17 cellular contexts compared by ENCODE assay signal in genomic region chr12:51185171-51185717, GRCh38. TPM values are rescaled to one million over a fixed set of nuclear protein-coding genes. Genes with fewer than 3 reads are reported as not detected.
A peak's percentile ranks its signal among the peaks of the same experiment; 100 is the strongest.
DNase-seq lines count a peak whose midpoint lies in the region; ATAC-seq, FAIRE-seq and TF ChIP-seq lines count a peak whose summit lies in the region.
"Had no signal": no experiment of that assay in that cellular context is flagged by ENCODE, and none has a peak within 500 bp of the region (broad histone marks: within the 10 kb centered on the region; RNA-seq: fewer than 3 reads in every experiment).

No MANE protein-coding gene starts in this region.

- peak overlapping the region; percentile 48; the same call in 1 of the 2 replicates for H3K4me2 ChIP-seq in HepG2 (ENCODE audit: low read depth, low read length)

- H3K27me3 ChIP-seq in HepG2 (ENCODE audit: control insufficient read depth in 1 of 2, insufficient read depth in 2 of 2, low read length in 2 of 2) (peaks cover 0 to 10% of the 10 kb centered on the region in 2 experiments; a peak in 2 of 5 replicates), right lobe of liver (no peaks in the 10 kb centered on the region), ovary (no peaks in the 10 kb centered on the region)

- H3K4me3 Mint-ChIP-seq in brain: no peak overlapping the region
- H3K4me3 Mint-ChIP-seq in nephron: peak overlapping the region in 1 of 3 experiments; percentile 25
- H3K4me3 Mint-ChIP-seq: B cell; CD4-positive, alpha-beta memory T cell had no signal

- intact Hi-C loops in HepG2 (cut with micrococcal nuclease; ENCODE audit: unreplicated experiment): no loop called here
- intact Hi-C loops in right lobe of liver (cut with DNase I): no loop called here
- intact Hi-C loops in ovary (cut with DNase I): no loop called here

- H2AFZ ChIP-seq in HepG2 (ENCODE audit: low read length): no peak overlapping the region

- BruUV-seq in HepG2 (replicated peaks; lab: Mats Ljungman, UMichigan): no TSS peak

- CTCF ChIA-PET in HepG2 (lab: Yijun Ruan, JAX; ENCODE audit: low intra/inter-chr PET ratio, low total read pairs): no interaction called here

- H3K27ac Mint-ChIP-seq in brain: peak overlapping the region in 3 of 5 experiments; percentile 18 to 80 (median 41)
- H3K27ac Mint-ChIP-seq in nephron: peak overlapping the region; percentile 37 to 85 (median 57)
- H3K27ac Mint-ChIP-seq: B cell had no signal

- H3K9me3 ChIP-seq in HepG2 (ENCODE audit: low read length): no peaks in the 10 kb centered on the region
- H3K9me3 ChIP-seq in right lobe of liver: no peaks in the 10 kb centered on the region
- no peaks in the 10 kb centered on the region for H3K9me3 ChIP-seq in ovary

- WGBS in HepG2 (ENCODE audit: low lambda C conversion rate): 14% methylated on average over 5 of the region's 6 CpGs
- 63% methylated on average over 4 of the region's 6 CpGs for WGBS in right lobe of liver (ENCODE audit: insufficient coverage, low coverage, low lambda C conversion rate, missing lambda C conversion rate)
- 81 to 84% (median 83%) methylated on average over 6 of the region's 6 CpGs for WGBS in ovary, 3 donors

- no peaks in the 10 kb centered on the region for H3K9me3 Mint-ChIP-seq in brain
- no peaks in the 10 kb centered on the region for H3K9me3 Mint-ChIP-seq in nephron
- H3K9me3 Mint-ChIP-seq: CD4-positive, alpha-beta memory T cell; IgD-negative memory B cell had no signal

- H3K27ac ChIP-seq in HepG2 (ENCODE audit: extremely low read length, insufficient read depth, low read length) (no peak overlapping the region), right lobe of liver (no peak overlapping the region), ovary (no peak overlapping the region)

- TF ChIP-seq RAD21 in HepG2 (CRISPR knock-in tag; IDR thresholded peaks at IDR 0.05): no peak

- DNase-seq in HepG2 (ENCODE audit: low spot score): no peak
- DNase-seq in right lobe of liver: no peak
- no peak for DNase-seq in ovary
- DNase-seq in NCI-H446 treated with DMSO at 0.1 percent for 48 hours (lab: John Stamatoyannopoulos, UW): no peak
- DNase-seq: ACHN; C1 segment of cervical spinal cord; CD4-positive, alpha-beta memory T cell; DMS79 had no signal

- TF ChIP-seq EP300 in HepG2 (IDR thresholded peaks at IDR 0.05; ENCODE audit: low read depth in 2 of 2, low read length in 2 of 2) (no peak), HepG2 (CRISPR knock-in tag; IDR thresholded peaks at IDR 0.05; ENCODE audit: borderline replicate concordance) (no peak), ovary (IDR thresholded peaks at IDR 0.05) (no peak)

- peak; percentile 27; the same call in 1 of the 3 replicates for ATAC-seq in HepG2
- no peak for ATAC-seq in right lobe of liver
- ATAC-seq in GM19023 (IDR thresholded peaks at IDR 0.05; ENCODE audit: unreplicated experiment): no peak
- ATAC-seq: GM12878, HCT116 had no signal

- H3K4me1 Mint-ChIP-seq in brain: peaks cover 52% of the 10 kb centered on the region
- H3K4me1 Mint-ChIP-seq in nephron: peaks cover 52% of the 10 kb centered on the region
- H3K4me1 Mint-ChIP-seq: CD4-positive, alpha-beta memory T cell had no signal

- H3K4me1 ChIP-seq in HepG2 (ENCODE audit: insufficient read depth, low read length): peaks cover 56% of the 10 kb centered on the region
- no peaks in the 10 kb centered on the region for H3K4me1 ChIP-seq in right lobe of liver
- no peaks in the 10 kb centered on the region for H3K4me1 ChIP-seq in ovary (ENCODE audit: insufficient read depth)

- no peak for FAIRE-seq in HepG2 (lab: Jason Lieb, UNC)
- FAIRE-seq: GM12878, GM18507, H54 had no signal

- POLR2A ChIA-PET in HepG2 (lab: Yijun Ruan, JAX): interaction anchor here (0.7 kb wide), 1 partner anchor 12 kb away, joined by 4 read pairs; no protein-coding TSS in a partner anchor

- H4K20me1 ChIP-seq in HepG2 (ENCODE audit: insufficient read depth, low read length): no peaks in the 10 kb centered on the region

- peaks cover 4% of the 10 kb centered on the region for H3K27me3 Mint-ChIP-seq in brain
- peaks cover 4% of the 10 kb centered on the region for H3K27me3 Mint-ChIP-seq in nephron (ENCODE audit: low read depth)
- H3K27me3 Mint-ChIP-seq: B cell; CD4-positive, alpha-beta memory T cell; IgD-negative memory B cell had no signal

- H3K4me3 ChIP-seq in HepG2 (replicated peaks in 1 of 3; ENCODE audit: insufficient read depth in 1 of 3, low read depth in 2 of 3, low read length in 3 of 3) (no peak overlapping the region), right lobe of liver (no peak overlapping the region), ovary (no peak overlapping the region)
- H3K4me3 ChIP-seq: GM12878 had no signal

- no peak for TF ChIP-seq POLR2A in HepG2 (IDR thresholded peaks at IDR 0.05; ENCODE audit: insufficient read depth in 1 of 2, low read depth in 2 of 2, low read length in 2 of 2)
- TF ChIP-seq POLR2A in right lobe of liver (IDR thresholded peaks at IDR 0.05): no peak
- no peak for TF ChIP-seq POLR2A in ovary (IDR thresholded peaks at IDR 0.05)

- TF ChIP-seq CTCF in HepG2 (CRISPR knock-in tag; IDR thresholded peaks at IDR 0.05): no peak
- TF ChIP-seq CTCF in right lobe of liver (IDR thresholded peaks at IDR 0.05): no peak
- TF ChIP-seq CTCF in brain (conservative IDR thresholded peaks at IDR 0.05): no peak
- no peak for TF ChIP-seq CTCF in nephron (IDR thresholded peaks at IDR 0.05; ENCODE audit: unreplicated experiment in 3 of 3)
- TF ChIP-seq CTCF in ovary (IDR thresholded peaks at IDR 0.05): no peak

- no peak overlapping the region for H3K9ac ChIP-seq in HepG2 (ENCODE audit: insufficient read depth, low read depth, low read length)

- in situ Hi-C loops in HepG2 (cut with HindIII; ENCODE audit: extremely low pct_ligation_motif_present, low pct_unique_long_range_greater_than_20kb): no loop called here

- no peaks in the 10 kb centered on the region for H3K79me2 ChIP-seq in HepG2 (ENCODE audit: insufficient read depth, low read length)

- H3K36me3 Mint-ChIP-seq in brain (peaks cover 6% of the 10 kb centered on the region), nephron (ENCODE audit: low read depth) (no peaks in the 10 kb centered on the region)
- H3K36me3 Mint-ChIP-seq: IgD-negative memory B cell had no signal

- H3K36me3 ChIP-seq in HepG2 (replicated peaks in 1 of 2; ENCODE audit: control insufficient read depth in 1 of 2, insufficient read depth in 2 of 2, low read length in 2 of 2) (no peaks in the 10 kb centered on the region), right lobe of liver (no peaks in the 10 kb centered on the region), ovary (no peaks in the 10 kb centered on the region)

RNA-seq across cellular contexts. Expression of gene TFCP2, which starts 12.3 kb away (rescaled TPM):
- total RNA-seq in HepG2 (2016; rRNA removed; fragmentation: Illumina TruSeq; extraction: Trizol) (10.0 and 17.4 TPM in 2 replicates), right lobe of liver (1 to 10 TPM; 6.3 to 9.4 (median 7.3) TPM), ovary (10 to 100 TPM; 10.5 to 32.0 (median 22.7) TPM)
- 3.0 and 4.3 TPM in 2 replicates for total RNA-seq in HepG2 (2016; cell fraction: cytosol; rRNA removed; fragmentation: Illumina TruSeq; extraction: Trizol; ENCODE audit: low read depth)
- total RNA-seq in HepG2 (2016; cell fraction: insoluble cytoplasmic fraction; rRNA removed; fragmentation: Illumina TruSeq; extraction: Trizol): 9.8 and 15.5 TPM in 2 replicates
- 5.3 and 5.4 TPM in 2 replicates for total RNA-seq in HepG2 (2016; cell fraction: membrane; rRNA removed; fragmentation: Illumina TruSeq; extraction: Trizol)
- 8.8 and 11.1 TPM in 2 replicates for total RNA-seq in HepG2 (2016; cell fraction: nucleus; rRNA removed; fragmentation: Illumina TruSeq; extraction: Trizol)
- polyA plus RNA-seq in HepG2 (2011; rRNA removed) (5.7 and 7.6 TPM in 2 replicates), brain (ENCODE audit: insufficient read depth, low read depth, low replicate concordance) (20.3 TPM), ovary (10 to 100 TPM; 14.9 to 27.7 TPM)
- polyA plus RNA-seq in HepG2 (2011; cell fraction: cytosol; rRNA removed): 3.4 and 5.0 TPM in 2 replicates
- polyA plus RNA-seq in HepG2 (2011; cell fraction: nucleus; rRNA removed): 3.2 and 4.1 TPM in 2 replicates
- 9.7 and 12.0 TPM in 2 replicates for polyA plus RNA-seq in HepG2 (2012)
- polyA plus RNA-seq in HepG2 (2016; cell fraction: cytosol; fragmentation: Illumina TruSeq; extraction: Trizol; ENCODE audit: low read depth): 1.1 and 1.2 TPM in 2 replicates
- polyA plus RNA-seq in HepG2 (2016; cell fraction: insoluble cytoplasmic fraction; fragmentation: Illumina TruSeq; extraction: Trizol; ENCODE audit: low read depth): 27.1 and 28.3 TPM in 2 replicates
- polyA plus RNA-seq in HepG2 (2016; cell fraction: membrane; fragmentation: Illumina TruSeq; extraction: Trizol; ENCODE audit: low read depth): 5.2 and 5.6 TPM in 2 replicates
- 17.1 and 17.2 TPM in 2 replicates for polyA plus RNA-seq in HepG2 (2016; cell fraction: nucleus; fragmentation: Illumina TruSeq; extraction: Trizol; ENCODE audit: insufficient read depth, low read depth)
- 3.8 and 10.5 TPM in 2 replicates for polyA minus RNA-seq in HepG2 (2011; rRNA and poly(A)+ RNA removed; ENCODE audit: low replicate concordance)
- polyA minus RNA-seq in HepG2 (2011; cell fraction: cytosol; rRNA and poly(A)+ RNA removed): 4.2 and 4.7 TPM in 2 replicates
- polyA minus RNA-seq in HepG2 (2011; cell fraction: nucleus; rRNA and poly(A)+ RNA removed): 7.3 and 8.1 TPM in 2 replicates

RNA-seq across cellular contexts. Expression of gene POU6F1, which starts 32.6 kb away (rescaled TPM):
- total RNA-seq in HepG2 (2016; rRNA removed; fragmentation: Illumina TruSeq; extraction: Trizol) (0.41 and 0.51 TPM in 2 replicates), right lobe of liver (1 to 10 TPM; 2.5 to 7.0 (median 3.6) TPM), ovary (10 to 100 TPM; 15.3 to 48.8 (median 30.2) TPM)
- total RNA-seq in HepG2 (2016; cell fraction: cytosol; rRNA removed; fragmentation: Illumina TruSeq; extraction: Trizol; ENCODE audit: low read depth): 0.10 TPM in 1 of 2 replicates, not detected in the other
- 0.63 TPM in 1 of 2 replicates, not detected in the other for total RNA-seq in HepG2 (2016; cell fraction: insoluble cytoplasmic fraction; rRNA removed; fragmentation: Illumina TruSeq; extraction: Trizol)
- total RNA-seq in HepG2 (2016; cell fraction: membrane; rRNA removed; fragmentation: Illumina TruSeq; extraction: Trizol): 0.45 and 0.59 TPM in 2 replicates
- 0.34 and 0.47 TPM in 2 replicates for total RNA-seq in HepG2 (2016; cell fraction: nucleus; rRNA removed; fragmentation: Illumina TruSeq; extraction: Trizol)
- polyA plus RNA-seq in HepG2 (2011; rRNA removed) (0.48 and 1.4 TPM in 2 replicates), brain (ENCODE audit: insufficient read depth, low read depth, low replicate concordance) (21.8 TPM), ovary (10 to 100 TPM; 11.8 to 17.5 TPM)
- 0.23 and 0.44 TPM in 2 replicates for polyA plus RNA-seq in HepG2 (2011; cell fraction: cytosol; rRNA removed)
- 1.5 and 1.8 TPM in 2 replicates for polyA plus RNA-seq in HepG2 (2011; cell fraction: nucleus; rRNA removed)
- 0.42 and 0.75 TPM in 2 replicates for polyA plus RNA-seq in HepG2 (2012)
- polyA plus RNA-seq in HepG2 (2016; cell fraction: cytosol; fragmentation: Illumina TruSeq; extraction: Trizol; ENCODE audit: low read depth): 0.07 and 0.41 TPM in 2 replicates
- 0.44 and 0.77 TPM in 2 replicates for polyA plus RNA-seq in HepG2 (2016; cell fraction: insoluble cytoplasmic fraction; fragmentation: Illumina TruSeq; extraction: Trizol; ENCODE audit: low read depth)
- 0.98 and 1.3 TPM in 2 replicates for polyA plus RNA-seq in HepG2 (2016; cell fraction: membrane; fragmentation: Illumina TruSeq; extraction: Trizol; ENCODE audit: low read depth)
- 0.45 and 1.2 TPM in 2 replicates for polyA plus RNA-seq in HepG2 (2016; cell fraction: nucleus; fragmentation: Illumina TruSeq; extraction: Trizol; ENCODE audit: insufficient read depth, low read depth)
- polyA minus RNA-seq in HepG2 (2011; rRNA and poly(A)+ RNA removed; ENCODE audit: low replicate concordance): 0.22 and 7.6 TPM in 2 replicates
- not detected in 2 replicates for polyA minus RNA-seq in HepG2 (2011; cell fraction: cytosol; rRNA and poly(A)+ RNA removed)
- 0.52 and 1.5 TPM in 2 replicates for polyA minus RNA-seq in HepG2 (2011; cell fraction: nucleus; rRNA and poly(A)+ RNA removed)

RNA-seq across cellular contexts. Expression of gene DAZAP2, which starts 53.4 kb away (rescaled TPM):
- total RNA-seq in HepG2 (2016; rRNA removed; fragmentation: Illumina TruSeq; extraction: Trizol) (64.5 and 84.2 TPM in 2 replicates), right lobe of liver (100 to 1,000 TPM in 3 of 6 experiments, 10 to 100 TPM in 3; 69.0 to 123 (median 108) TPM), ovary (100 to 1,000 TPM; 123 to 254 (median 140) TPM)
- 15.2 and 15.6 TPM in 2 replicates for total RNA-seq in HepG2 (2016; cell fraction: cytosol; rRNA removed; fragmentation: Illumina TruSeq; extraction: Trizol; ENCODE audit: low read depth)
- total RNA-seq in HepG2 (2016; cell fraction: insoluble cytoplasmic fraction; rRNA removed; fragmentation: Illumina TruSeq; extraction: Trizol): 65.9 and 90.3 TPM in 2 replicates
- 34.3 and 38.1 TPM in 2 replicates for total RNA-seq in HepG2 (2016; cell fraction: membrane; rRNA removed; fragmentation: Illumina TruSeq; extraction: Trizol)
- total RNA-seq in HepG2 (2016; cell fraction: nucleus; rRNA removed; fragmentation: Illumina TruSeq; extraction: Trizol): 34.2 and 36.6 TPM in 2 replicates
- polyA plus RNA-seq in HepG2 (2011; rRNA removed) (222 and 258 TPM in 2 replicates), brain (ENCODE audit: insufficient read depth, low read depth, low replicate concordance) (468 TPM), ovary (100 to 1,000 TPM; 277 to 323 TPM)
- polyA plus RNA-seq in HepG2 (2011; cell fraction: cytosol; rRNA removed): 182 and 210 TPM in 2 replicates
- 87.4 and 88.0 TPM in 2 replicates for polyA plus RNA-seq in HepG2 (2011; cell fraction: nucleus; rRNA removed)
- 76.2 and 108 TPM in 2 replicates for polyA plus RNA-seq in HepG2 (2012)
- polyA plus RNA-seq in HepG2 (2016; cell fraction: cytosol; fragmentation: Illumina TruSeq; extraction: Trizol; ENCODE audit: low read depth): 19.8 and 24.2 TPM in 2 replicates
- polyA plus RNA-seq in HepG2 (2016; cell fraction: insoluble cytoplasmic fraction; fragmentation: Illumina TruSeq; extraction: Trizol; ENCODE audit: low read depth): 145 and 157 TPM in 2 replicates
- 33.9 and 34.4 TPM in 2 replicates for polyA plus RNA-seq in HepG2 (2016; cell fraction: membrane; fragmentation: Illumina TruSeq; extraction: Trizol; ENCODE audit: low read depth)
- 65.7 and 66.4 TPM in 2 replicates for polyA plus RNA-seq in HepG2 (2016; cell fraction: nucleus; fragmentation: Illumina TruSeq; extraction: Trizol; ENCODE audit: insufficient read depth, low read depth)
- 262 and 758 TPM in 2 replicates for polyA minus RNA-seq in HepG2 (2011; rRNA and poly(A)+ RNA removed; ENCODE audit: low replicate concordance)
- polyA minus RNA-seq in HepG2 (2011; cell fraction: cytosol; rRNA and poly(A)+ RNA removed): 51.4 and 56.4 TPM in 2 replicates
- polyA minus RNA-seq in HepG2 (2011; cell fraction: nucleus; rRNA and poly(A)+ RNA removed): 56.5 and 81.8 TPM in 2 replicates
